ENCODE assay signal across 10 cellular contexts in the genomic region with DNA sequence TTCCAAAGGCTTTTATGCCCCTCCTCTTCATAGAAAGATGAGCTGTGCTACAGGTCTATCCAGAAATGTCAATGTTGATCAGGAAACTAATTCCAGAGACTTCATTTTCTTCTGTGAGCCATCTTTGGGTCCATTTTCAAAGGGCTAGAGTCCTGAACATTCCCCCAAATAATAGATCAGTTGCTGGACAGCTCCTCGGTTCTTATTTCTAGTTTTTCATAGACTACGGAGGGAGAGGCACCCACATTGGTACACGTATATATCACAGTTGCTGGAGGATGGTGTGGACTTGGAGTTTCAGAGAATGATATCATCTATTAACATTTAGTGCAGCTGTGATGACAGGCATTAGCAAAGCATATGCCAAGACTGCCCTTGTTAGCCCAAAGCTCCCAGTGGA. TPM values are rescaled to one million over a fixed set of nuclear protein-coding genes. Genes with fewer than 3 reads are reported as not detected.
"Had no signal": no experiment of that assay in that cellular context is flagged by ENCODE, and none has a peak within 500 bp of the region (broad histone marks: within the 10 kb centered on the region; RNA-seq: fewer than 3 reads in every experiment).

No MANE protein-coding gene starts in this region.

- H3K36me3 ChIP-seq: HAP-1 had no signal

- H3K27ac ChIP-seq: HL-60 had no signal

- H3K36me3 Mint-ChIP-seq: IgD-negative memory B cell had no signal

- H3K4me1 Mint-ChIP-seq: IgD-negative memory B cell had no signal

- H3K27ac Mint-ChIP-seq: IgD-negative memory B cell had no signal

- ATAC-seq: HCT116, HepG2, K562 had no signal

- H3K4me3 ChIP-seq: HAP-1, K562 had no signal

- FAIRE-seq: HepG2, K562 had no signal

- H3K4me1 ChIP-seq: HAP-1 had no signal

- H3K27me3 Mint-ChIP-seq: IgD-negative memory B cell had no signal

- DNase-seq: GOT3, H7, KG1 had no signal

- H3K9me3 ChIP-seq: HAP-1 had no signal

RNA-seq across cellular contexts. Expression of a gene that starts 59.1 kb away (rescaled TPM):
- total RNA-seq: H4, H7, HepG2, K562 had no signal
- polyA plus RNA-seq: IgD-negative memory B cell, K562 had no signal
